ENCODE assay signal across 1 cellular context in the genomic region with DNA sequence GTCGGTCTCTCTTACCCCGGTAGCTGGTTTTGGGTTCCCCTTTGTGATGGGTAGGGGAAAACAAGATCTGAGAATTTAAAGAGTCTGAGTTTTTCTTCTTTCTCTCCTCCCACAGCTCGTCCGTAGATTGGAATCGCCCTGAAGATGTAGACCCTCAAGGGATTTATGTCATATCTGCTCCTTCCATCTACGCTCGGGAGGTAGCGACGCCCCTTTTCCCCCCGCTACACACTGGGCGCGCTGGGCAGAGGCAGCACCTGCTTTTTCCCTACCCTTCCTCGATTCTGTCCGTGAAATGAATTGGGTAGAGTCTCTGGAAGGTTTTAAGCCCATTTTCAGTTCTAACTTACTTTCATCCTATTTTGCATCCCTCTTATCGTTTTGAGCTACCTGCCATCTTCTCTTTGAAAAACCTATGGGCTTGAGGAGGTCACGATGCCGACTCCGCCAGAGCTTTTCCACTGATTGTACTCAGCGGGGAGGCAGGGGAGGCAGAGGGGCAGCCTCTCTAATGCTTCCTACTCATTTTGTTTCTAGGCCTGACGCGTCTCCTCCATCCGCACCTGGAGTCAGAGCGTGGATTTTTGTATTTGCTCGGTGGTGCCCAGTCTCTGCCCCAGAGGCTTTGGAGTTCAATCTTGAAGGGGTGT.
TF ChIP-seq lines count a peak whose summit lies in the region.

No MANE protein-coding gene starts in this region.

TF ChIP-seq in HepG2, 621 proteins besides CTCF, POLR2A, EP300 and RAD21:
- no peak for TF ChIP-seq TSC22D2 (CRISPR knock-in tag; IDR thresholded peaks at IDR 0.05; ENCODE audit: borderline replicate concordance)
- no peak for TF ChIP-seq ETV6 (CRISPR knock-in tag; conservative IDR thresholded peaks at IDR 0.05)
- no peak for TF ChIP-seq ELF4 (CRISPR knock-in tag; IDR thresholded peaks at IDR 0.05; ENCODE audit: borderline replicate concordance)
- TF ChIP-seq ZNF598 (CRISPR knock-in tag; IDR thresholded peaks at IDR 0.05; ENCODE audit: borderline replicate concordance) = 0 out of 2 replicates have a peak, but pooled peaks have one; percentile 31
- 0 out of 2 replicates have a peak, but pooled peaks have one; percentile 56 for TF ChIP-seq EZH2 (conservative IDR thresholded peaks at IDR 0.05; ENCODE audit: low read depth, low read length)
- TF ChIP-seq ZNF501 (CRISPR knock-in tag; IDR thresholded peaks at IDR 0.05) = 0 out of 2 replicates have a peak, but pooled peaks have one; percentile 10
- TF ChIP-seq ZNF709 (CRISPR knock-in tag; IDR thresholded peaks at IDR 0.05) = 0 out of 2 replicates have a peak, but pooled peaks have one; percentile 13
- 0 out of 2 replicates have a peak, but pooled peaks have one; percentile 13 for TF ChIP-seq ZNF605 (CRISPR knock-in tag; IDR thresholded peaks at IDR 0.05)
